Comparison of ENCODE assay signal across 21 cellular contexts in genomic region chr3:18744472-18744871, GRCh38.
DNase-seq lines count a peak whose midpoint lies in the region; ATAC-seq, FAIRE-seq and TF ChIP-seq lines count a peak whose summit lies in the region.
"Had no signal": no experiment of that assay in that cellular context is flagged by ENCODE, and none has a peak within 500 bp of the region (broad histone marks: within the 10 kb centered on the region; RNA-seq: fewer than 3 reads in every experiment).

No MANE protein-coding gene starts in this region.

- TF ChIP-seq POLR2A in GM12891 (IDR thresholded peaks at IDR 0.05; ENCODE audit: low read depth, low read length) = no peak

- CTCF ChIA-PET in CD8-positive, alpha-beta T cell (lab: Charles Lee) = interaction anchor here (1.3 to 1.5 kb wide), 3 partner anchors 14 to 185 kb away, joined by 3 to 4 read pairs (median 4); no protein-coding TSS in a partner anchor
- CTCF ChIA-PET in activated CD4-positive, alpha-beta memory T cell treated with anti-CD3 and anti-CD28 coated beads, Interleukin-2, amount 10 ng/mL, durations not matched to agents 7 days and 5 days (lab: Charles Lee) = interaction anchor here (1.6 to 3.7 kb wide), 2 partner anchors 14 to 32 kb away, joined by 4 to 20 read pairs; no protein-coding TSS in a partner anchor

- peak overlapping the region; percentile 10 for H3K4me3 ChIP-seq in CD8-positive, alpha-beta T cell (ENCODE audit: low read depth, low read length)
- no peak overlapping the region for H3K4me3 ChIP-seq in WERI-Rb-1 (ENCODE audit: low read depth, low read length)
- H3K4me3 ChIP-seq: esophagus muscularis mucosa, gastroesophageal sphincter, ovary had no signal

- peaks cover 58% of the 10 kb centered on the region for H3K4me1 ChIP-seq in CD8-positive, alpha-beta T cell (ENCODE audit: insufficient read depth, low read length)
- H3K4me1 ChIP-seq: esophagus muscularis mucosa, gastroesophageal sphincter had no signal

- no peaks in the 10 kb centered on the region for H3K9me3 ChIP-seq in CD8-positive, alpha-beta T cell (ENCODE audit: low read length)
- no peaks in the 10 kb centered on the region for H3K9me3 ChIP-seq in WERI-Rb-1 (ENCODE audit: severe bottlenecking)
- H3K9me3 ChIP-seq: esophagus muscularis mucosa, gastroesophageal sphincter, ovary had no signal

- peak overlapping the region; percentile 63 for H3K4me3 Mint-ChIP-seq in activated CD4-positive, alpha-beta T cell treated with anti-CD3 and anti-CD28 coated beads, Interleukin-2, amount 10 ng/mL, durations not matched to agents 24 days and 14 days
- peak overlapping the region; percentile 54 for H3K4me3 Mint-ChIP-seq in CD8-positive, alpha-beta T cell
- peak overlapping the region; percentile 9 for H3K4me3 Mint-ChIP-seq in activated CD4-positive, alpha-beta memory T cell treated with anti-CD3 and anti-CD28 coated beads, Interleukin-2, amount 10 ng/mL, durations not matched to agents 7 days and 5 days

- FAIRE-seq in islet of Langerhans (lab: Jason Lieb, UNC) = peak; percentile 47
- no peak for FAIRE-seq in GM12891 (lab: Jason Lieb, UNC)
- FAIRE-seq: G401.6 had no signal

- peak overlapping the region; percentile 4 for H3K27ac ChIP-seq in CD8-positive, alpha-beta T cell (ENCODE audit: low read depth, low read length)
- no peak overlapping the region for H3K27ac ChIP-seq in WERI-Rb-1
- H3K27ac ChIP-seq: esophagus muscularis mucosa, gastroesophageal sphincter, ovary, VCaP had no signal

- peaks cover 63% of the 10 kb centered on the region for H3K4me1 Mint-ChIP-seq in activated CD4-positive, alpha-beta T cell treated with anti-CD3 and anti-CD28 coated beads, Interleukin-2, amount 10 ng/mL, durations not matched to agents 24 days and 14 days
- H3K4me1 Mint-ChIP-seq in CD8-positive, alpha-beta T cell (ENCODE audit: low read depth) = peaks cover 71% of the 10 kb centered on the region
- H3K4me1 Mint-ChIP-seq in activated CD4-positive, alpha-beta memory T cell treated with anti-CD3 and anti-CD28 coated beads, Interleukin-2, amount 10 ng/mL, durations not matched to agents 7 days and 5 days = peaks cover 65% of the 10 kb centered on the region

- ATAC-seq in CD8-positive, alpha-beta T cell = no peak
- ATAC-seq: gastroesophageal sphincter, right cardiac atrium had no signal

- H3K36me3 Mint-ChIP-seq in activated CD4-positive, alpha-beta T cell treated with anti-CD3 and anti-CD28 coated beads, Interleukin-2, amount 10 ng/mL, durations not matched to agents 24 days and 14 days (ENCODE audit: low read depth) = peaks cover 2% of the 10 kb centered on the region
- no peaks in the 10 kb centered on the region for H3K36me3 Mint-ChIP-seq in CD8-positive, alpha-beta T cell
- H3K36me3 Mint-ChIP-seq in activated CD4-positive, alpha-beta memory T cell treated with anti-CD3 and anti-CD28 coated beads, Interleukin-2, amount 10 ng/mL, durations not matched to agents 7 days and 5 days (ENCODE audit: low read depth) = peaks cover 12% of the 10 kb centered on the region

- intact Hi-C loops in activated CD4-positive, alpha-beta T cell treated with anti-CD3 and anti-CD28 coated beads, Interleukin-2, amount 10 ng/mL, durations not matched to agents 24 days and 14 days (cut with micrococcal nuclease) = loop anchor here (1.0 to 10.0 kb wide), 4 partner anchors 42 to 1190 kb away; partner anchors contain the start of gene EFHB
- intact Hi-C loops in CD8-positive, alpha-beta T cell (cut with DNase I, micrococcal nuclease) = loop anchor here (1.0 to 10.0 kb wide), 5 partner anchors 14 to 1840 kb away; partner anchors contain the start of gene TBC1D5 (in 1 of the 2)

- peak overlapping the region; percentile 90 for H3K27ac Mint-ChIP-seq in activated CD4-positive, alpha-beta T cell treated with anti-CD3 and anti-CD28 coated beads, Interleukin-2, amount 10 ng/mL, durations not matched to agents 24 days and 14 days
- H3K27ac Mint-ChIP-seq in CD8-positive, alpha-beta T cell = peak overlapping the region; percentile 93
- H3K27ac Mint-ChIP-seq in activated CD4-positive, alpha-beta memory T cell treated with anti-CD3 and anti-CD28 coated beads, Interleukin-2, amount 10 ng/mL, durations not matched to agents 7 days and 5 days = peak overlapping the region; percentile 62

- H3K27me3 ChIP-seq in CD8-positive, alpha-beta T cell (ENCODE audit: insufficient read depth, low read length) = no peaks in the 10 kb centered on the region
- no peaks in the 10 kb centered on the region for H3K27me3 ChIP-seq in WERI-Rb-1 (ENCODE audit: insufficient read depth, low read depth, severe bottlenecking)
- H3K27me3 ChIP-seq: esophagus muscularis mucosa, gastroesophageal sphincter, ovary had no signal

- no peak for TF ChIP-seq CTCF in CD8-positive, alpha-beta T cell (IDR thresholded peaks at IDR 0.05)
- TF ChIP-seq CTCF in WERI-Rb-1 (IDR thresholded peaks at IDR 0.05; ENCODE audit: low read depth, low read length) = no peak

- no peak for DNase-seq in activated CD4-positive, alpha-beta T cell treated with anti-CD3 and anti-CD28 coated beads, Interleukin-2, amount 10 ng/mL, durations not matched to agents 24 days and 14 days
- no peak for DNase-seq in activated CD4-positive, alpha-beta T cell treated with anti-CD3 and anti-CD28 coated beads, Interleukin-2, amount 50 U/mL, for 48 hours
- DNase-seq in CD8-positive, alpha-beta T cell = no peak
- DNase-seq in activated CD4-positive, alpha-beta memory T cell treated with anti-CD3 and anti-CD28 coated beads, Interleukin-2, amount 10 ng/mL, durations not matched to agents 7 days and 5 days = no peak
- no peak for DNase-seq in WERI-Rb-1
- no peak for DNase-seq in GM12891 (ENCODE audit: insufficient read length, low spot score)
- DNase-seq in COLO668 (lab: John Stamatoyannopoulos, UW; ENCODE audit: unreplicated experiment) = no peak
- DNase-seq: ACHN; C1 segment of cervical spinal cord; DMS153; effector CD8-positive, alpha-beta T cell; Karpas-422; NCI-H1092; NCI-H510A; ovary; right cardiac atrium had no signal

- no peaks in the 10 kb centered on the region for H3K27me3 Mint-ChIP-seq in activated CD4-positive, alpha-beta T cell treated with anti-CD3 and anti-CD28 coated beads, Interleukin-2, amount 10 ng/mL, durations not matched to agents 24 days and 14 days
- no peaks in the 10 kb centered on the region for H3K27me3 Mint-ChIP-seq in CD8-positive, alpha-beta T cell (ENCODE audit: low read depth)
- H3K27me3 Mint-ChIP-seq in activated CD4-positive, alpha-beta memory T cell treated with anti-CD3 and anti-CD28 coated beads, Interleukin-2, amount 10 ng/mL, durations not matched to agents 7 days and 5 days = no peaks in the 10 kb centered on the region

- H3K36me3 ChIP-seq in CD8-positive, alpha-beta T cell (ENCODE audit: insufficient read depth, low read length) = no peaks in the 10 kb centered on the region
- no peaks in the 10 kb centered on the region for H3K36me3 ChIP-seq in WERI-Rb-1
- H3K36me3 ChIP-seq: esophagus muscularis mucosa, gastroesophageal sphincter, ovary had no signal

- POLR2A ChIA-PET in CD8-positive, alpha-beta T cell (lab: Charles Lee) = interaction anchor here (1.5 kb wide), 2 partner anchors 28 to 320 kb away, joined by 3 read pairs; no protein-coding TSS in a partner anchor
- POLR2A ChIA-PET in activated CD4-positive, alpha-beta memory T cell treated with anti-CD3 and anti-CD28 coated beads, Interleukin-2, amount 10 ng/mL, durations not matched to agents 7 days and 5 days (lab: Charles Lee) = interaction anchor here (1.0 to 3.9 kb wide), 7 partner anchors 9 to 300 kb away, joined by 3 to 28 read pairs (median 10); no protein-coding TSS in a partner anchor

- H3K9me3 Mint-ChIP-seq in activated CD4-positive, alpha-beta T cell treated with anti-CD3 and anti-CD28 coated beads, Interleukin-2, amount 10 ng/mL, durations not matched to agents 24 days and 14 days = peaks cover 4% of the 10 kb centered on the region
- no peaks in the 10 kb centered on the region for H3K9me3 Mint-ChIP-seq in CD8-positive, alpha-beta T cell
- peaks cover 2% of the 10 kb centered on the region for H3K9me3 Mint-ChIP-seq in activated CD4-positive, alpha-beta memory T cell treated with anti-CD3 and anti-CD28 coated beads, Interleukin-2, amount 10 ng/mL, durations not matched to agents 7 days and 5 days

TF ChIP-seq in GM12891, 5 proteins besides CTCF, POLR2A, EP300 and RAD21:
- no peak for TF ChIP-seq SPI1 (IDR thresholded peaks at IDR 0.05; ENCODE audit: low read depth, low read length)
- no peak for TF ChIP-seq POLR2AphosphoS5 (IDR thresholded peaks at IDR 0.05; ENCODE audit: low read depth, low read length)
- TF ChIP-seq POU2F2 (IDR thresholded peaks at IDR 0.05; ENCODE audit: low read depth, low read length) = no peak
- TF ChIP-seq TAF1 (IDR thresholded peaks at IDR 0.05; ENCODE audit: low read depth, low read length) = no peak
- no peak for TF ChIP-seq PAX5 (IDR thresholded peaks at IDR 0.05; ENCODE audit: insufficient read depth, low read length, severe bottlenecking)
TF ChIP-seq in GM12891: peak in this region for 0.

Comparison
In these comparisons a context has a peak if more than half of its experiments do, and no peak if none do; other contexts are left out.
1. H3K4me3 Mint-ChIP-seq: peak in every context shown above with its lines; median percentile 63 in activated CD4-positive, alpha-beta T cell treated with anti-CD3 and anti-CD28 coated beads, Interleukin-2, amount 10 ng/mL, durations not matched to agents 24 days and 14 days; 54 in CD8-positive, alpha-beta T cell; 9 in activated CD4-positive, alpha-beta memory T cell treated with anti-CD3 and anti-CD28 coated beads, Interleukin-2, amount 10 ng/mL, durations not matched to agents 7 days and 5 days.